Comparison of ENCODE assay signal across 8 cellular contexts in the genomic region with DNA sequence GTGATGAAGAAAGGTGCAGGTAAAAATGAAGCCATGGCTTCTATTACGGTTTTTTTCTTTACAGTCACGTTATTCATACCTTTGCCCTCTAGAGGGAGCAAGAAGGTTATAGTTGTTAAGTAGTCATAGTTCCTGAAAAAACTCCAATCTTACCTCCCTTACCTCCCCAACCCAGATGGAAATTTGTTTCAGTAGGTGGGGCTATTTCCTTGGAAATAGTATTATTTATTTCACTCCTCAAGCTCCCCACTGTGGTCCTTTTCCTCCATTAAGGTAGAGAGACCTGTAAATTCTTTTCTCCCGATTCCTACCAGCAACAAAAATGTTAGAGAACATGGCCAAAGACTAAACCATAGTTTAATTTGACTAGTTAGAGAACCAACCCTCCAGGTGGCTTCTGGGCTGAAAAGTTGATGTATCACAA. TPM values are rescaled to one million over a fixed set of nuclear protein-coding genes. Genes with fewer than 3 reads are reported as not detected.
DNase-seq lines count a peak whose midpoint lies in the region; ATAC-seq and TF ChIP-seq lines count a peak whose summit lies in the region.

No MANE protein-coding gene starts in this region.

- no peak overlapping the region for H3K9ac ChIP-seq in OCI-LY3 (ENCODE audit: low read length)

- peak; percentile 78 to 81 for ATAC-seq in lower lobe of right lung
- no peak for ATAC-seq in HG03135 (IDR thresholded peaks at IDR 0.05; ENCODE audit: unreplicated experiment)
- no peak for ATAC-seq in HG03571 (IDR thresholded peaks at IDR 0.05; ENCODE audit: unreplicated experiment)
- no peak for ATAC-seq in GM21360 (IDR thresholded peaks at IDR 0.05; ENCODE audit: unreplicated experiment)

- H3K4me2 ChIP-seq in OCI-LY3 (ENCODE audit: low read length) = no peak overlapping the region

- no peaks in the 10 kb centered on the region for H3K27me3 ChIP-seq in OCI-LY3 (ENCODE audit: low read depth, low read length)
- no peaks in the 10 kb centered on the region for H3K27me3 ChIP-seq in dorsolateral prefrontal cortex
- no peaks in the 10 kb centered on the region for H3K27me3 ChIP-seq in lower lobe of right lung (ENCODE audit: low read depth)

- H3K36me3 ChIP-seq in OCI-LY3 (replicated peaks; ENCODE audit: low read depth, low read length) (peaks cover 5% of the 10 kb centered on the region), lower lobe of right lung (no peaks in the 10 kb centered on the region)

- intact Hi-C loops in dorsolateral prefrontal cortex (cut with DNase I) (loop anchor here (2.0 to 10.0 kb wide), 5 partner anchors 371 to 701 kb away; partner anchors contain the start of genes FRMD6 (in 1 of the 2) and RTRAF (in 1 of the 2)), lower lobe of right lung (cut with DNase I) (loop anchor here (5.0 kb wide), 1 partner anchor 499 kb away; no protein-coding TSS in a partner anchor)

- H3K27ac ChIP-seq in OCI-LY3 (ENCODE audit: low read length) (no peak overlapping the region), dorsolateral prefrontal cortex (no peak overlapping the region), lower lobe of right lung (no peak overlapping the region)

- no peak overlapping the region for H3K4me3 ChIP-seq in OCI-LY3 (ENCODE audit: low read length)
- no peak overlapping the region for H3K4me3 ChIP-seq in dorsolateral prefrontal cortex
- H3K4me3 ChIP-seq in lower lobe of right lung = no peak overlapping the region

- H3K79me2 ChIP-seq in OCI-LY3 (ENCODE audit: low read length) = no peaks in the 10 kb centered on the region

- DNase-seq in EL = peak; percentile 90
- no peak for DNase-seq in dorsolateral prefrontal cortex
- no peak for DNase-seq in lower lobe of right lung

- H3K4me1 ChIP-seq in OCI-LY3 (ENCODE audit: low read length) = peaks cover 9% of the 10 kb centered on the region; the same call in 1 of the 2 replicates
- H3K4me1 ChIP-seq in lower lobe of right lung = no peaks in the 10 kb centered on the region

- peak; percentile 91 for TF ChIP-seq CTCF in LNCAP (IDR thresholded peaks at IDR 0.05)
- peak; percentile 77 for TF ChIP-seq CTCF in OCI-LY3 (IDR thresholded peaks at IDR 0.05; ENCODE audit: low read depth, low read length)
- peak; percentile 66 to 96 (median 85) for TF ChIP-seq CTCF in dorsolateral prefrontal cortex (IDR thresholded peaks at IDR 0.05 in 54 of 56, conservative IDR thresholded peaks at IDR 0.05 in 2 of 56; ENCODE audit: low read depth in 1 of 56, partially characterized antibody in 56 of 56)
- peak; percentile 78 for TF ChIP-seq CTCF in lower lobe of right lung (IDR thresholded peaks at IDR 0.05)

- H4K20me1 ChIP-seq in OCI-LY3 (ENCODE audit: insufficient read depth, low read length) = no peaks in the 10 kb centered on the region

- no peak overlapping the region for H2AFZ ChIP-seq in OCI-LY3 (ENCODE audit: low read depth, low read length)

- H3K9me3 ChIP-seq in OCI-LY3 (ENCODE audit: insufficient read depth, low read length) = no peaks in the 10 kb centered on the region
- H3K9me3 ChIP-seq in lower lobe of right lung = no peaks in the 10 kb centered on the region

RNA-seq across cellular contexts. Expression of gene TMX1, which starts 43.4 kb away (rescaled TPM):
- total RNA-seq in dorsolateral prefrontal cortex (10 to 100 TPM in 119 of 120 experiments, 1 to 10 TPM in 1; 9.6 to 23.7 (median 15.6) TPM), lower lobe of right lung (34.6 TPM)

Comparison
In these comparisons a context has a peak if more than half of its experiments do, and no peak if none do; other contexts are left out.
1. ATAC-seq: peak in lower lobe of right lung (2 of 2); none in HG03135 (single experiment), HG03571 (single experiment) and GM21360 (single experiment).
2. Peak in every context shown above with its lines, with median percentiles within 50 percentile points of each other: CTCF ChIP-seq.